12 cellular contexts compared by ENCODE assay signal in genomic region chr15:89500397-89501270, GRCh38. TPM values are rescaled to one million over a fixed set of nuclear protein-coding genes. Genes with fewer than 3 reads are reported as not detected.
A peak's percentile ranks its signal among the peaks of the same experiment; 100 is the strongest.
DNase-seq lines count a peak whose midpoint lies in the region; ATAC-seq and TF ChIP-seq lines count a peak whose summit lies in the region.
"Had no signal": no experiment of that assay in that cellular context is flagged by ENCODE, and none has a peak within 500 bp of the region (broad histone marks: within the 10 kb centered on the region; RNA-seq: fewer than 3 reads in every experiment).

No MANE protein-coding gene starts in this region.

- H3K4ac ChIP-seq in trophoblast cell (ENCODE audit: low read depth, low read length), result no peak overlapping the region

- no peak overlapping the region for H3K23ac ChIP-seq in trophoblast cell (ENCODE audit: low read length)

- H2BK5ac ChIP-seq in trophoblast cell (ENCODE audit: low read depth, low read length, poor library complexity), result no peak overlapping the region

- H3K4me3 ChIP-seq in choroid plexus epithelial cell (ENCODE audit: low read depth, low read length), result no peak overlapping the region
- no peak overlapping the region for H3K4me3 ChIP-seq in trophoblast cell (ENCODE audit: low read depth, low read length)
- H3K4me3 ChIP-seq: spleen had no signal

- no CpG with 5 or more reads among the region's 10 CpGs for WGBS in trophoblast cell (ENCODE audit: extremely low coverage, insufficient coverage, insufficient read length)

- no peaks in the 10 kb centered on the region for H3K79me1 ChIP-seq in trophoblast cell (ENCODE audit: low read length)

- H3K9ac ChIP-seq in trophoblast cell (ENCODE audit: low read length), result no peak overlapping the region

- H2BK12ac ChIP-seq in trophoblast cell (ENCODE audit: low read length), result no peak overlapping the region

- no peak overlapping the region for H3K27ac ChIP-seq in trophoblast cell (ENCODE audit: low read depth, low read length)
- H3K27ac ChIP-seq: spleen had no signal

- H4K91ac ChIP-seq in trophoblast cell (ENCODE audit: low read depth, low read length), result no peak overlapping the region

- peak; percentile 18 for DNase-seq in activated CD4-positive, alpha-beta T cell treated with anti-CD3 and anti-CD28 coated beads for 48 hours
- no peak for DNase-seq in activated CD4-positive, alpha-beta T cell treated with anti-CD3 and anti-CD28 coated beads, Interleukin-2, amount 50 U/mL, for 1 hour
- DNase-seq in choroid plexus epithelial cell (ENCODE audit: low read depth), result no peak
- peak; percentile 28 to 55 for DNase-seq in trophoblast cell
- DNase-seq in activated CD4-positive, CD25-positive, alpha-beta regulatory T cell (lab: John Stamatoyannopoulos, UW), result no peak
- DNase-seq in DMS79 treated with DMSO at 0.1 percent for 48 hours (lab: John Stamatoyannopoulos, UW), result no peak
- DNase-seq: ACHN; activated T-cell treated with anti-CD3 and anti-CD28 coated beads, Interleukin-2, amount 50 U/mL, for 48 hours; NCI-H524 treated with DMSO at 0.1 percent for 48 hours; spleen had no signal

- peak; percentile 45; the same call in 1 of the 2 replicates for TF ChIP-seq CTCF in LNCAP (IDR thresholded peaks at IDR 0.05)
- TF ChIP-seq CTCF in choroid plexus epithelial cell (conservative IDR thresholded peaks at IDR 0.05; ENCODE audit: low read depth, low read length), result peak; percentile 48

- peaks cover 12% of the 10 kb centered on the region for H3K27me3 ChIP-seq in trophoblast cell (ENCODE audit: insufficient read depth, low read length)

- H3K79me2 ChIP-seq in trophoblast cell (ENCODE audit: control insufficient read depth, insufficient read depth, low read length, poor library complexity), result no peaks in the 10 kb centered on the region

- no peak overlapping the region for H3K4me2 ChIP-seq in trophoblast cell (ENCODE audit: low read length)

- H2BK120ac ChIP-seq in trophoblast cell (ENCODE audit: insufficient read depth, low read length, poor library complexity), result no peak overlapping the region

- ATAC-seq in GM19455 (IDR thresholded peaks at IDR 0.05; ENCODE audit: unreplicated experiment), result no peak

- no peak overlapping the region for H3K18ac ChIP-seq in trophoblast cell (ENCODE audit: low read length)

- no peak overlapping the region for H4K12ac ChIP-seq in trophoblast cell (ENCODE audit: low read depth, low read length)

- no peak overlapping the region for H2AK5ac ChIP-seq in trophoblast cell (ENCODE audit: low read length)

- H3K9me3 ChIP-seq in trophoblast cell (ENCODE audit: insufficient read depth, low read depth, low read length), result no peaks in the 10 kb centered on the region
- H3K9me3 ChIP-seq: spleen had no signal

- H4K8ac ChIP-seq in trophoblast cell (ENCODE audit: low read depth, low read length), result no peak overlapping the region

- H3K14ac ChIP-seq in trophoblast cell (ENCODE audit: low read length), result no peak overlapping the region

- peaks cover 4% of the 10 kb centered on the region in 2 experiments for H3K4me1 ChIP-seq in trophoblast cell (ENCODE audit: control insufficient read depth in 1 of 2, insufficient read depth in 2 of 2, low read length in 2 of 2)

- no peaks in the 10 kb centered on the region for H3K36me3 ChIP-seq in trophoblast cell (ENCODE audit: control insufficient read depth in 1 of 2, insufficient read depth in 2 of 2, low read length in 2 of 2)
- H3K36me3 ChIP-seq: spleen had no signal

- H2AFZ ChIP-seq in trophoblast cell (ENCODE audit: insufficient read depth, low read length, poor library complexity), result no peak overlapping the region

RNA-seq across cellular contexts. Expression of gene RHCG, which starts 4.3 kb away (rescaled TPM):
- not detected in 2 replicates for polyA plus RNA-seq in trophoblast cell (2013)

Comparison
In these comparisons a context has a peak if more than half of its experiments do, and no peak if none do; other contexts are left out.
1. DNase-seq: peak in activated CD4-positive, alpha-beta T cell treated with anti-CD3 and anti-CD28 coated beads for 48 hours (single experiment) and trophoblast cell (2 of 2); none in activated CD4-positive, alpha-beta T cell treated with anti-CD3 and anti-CD28 coated beads, Interleukin-2, amount 50 U/mL, for 1 hour (single experiment), choroid plexus epithelial cell (single experiment), activated CD4-positive, CD25-positive, alpha-beta regulatory T cell (0 of 4) and DMS79 treated with DMSO at 0.1 percent for 48 hours (single experiment).